Comparison of ENCODE assay signal across 15 cellular contexts in the genomic region with DNA sequence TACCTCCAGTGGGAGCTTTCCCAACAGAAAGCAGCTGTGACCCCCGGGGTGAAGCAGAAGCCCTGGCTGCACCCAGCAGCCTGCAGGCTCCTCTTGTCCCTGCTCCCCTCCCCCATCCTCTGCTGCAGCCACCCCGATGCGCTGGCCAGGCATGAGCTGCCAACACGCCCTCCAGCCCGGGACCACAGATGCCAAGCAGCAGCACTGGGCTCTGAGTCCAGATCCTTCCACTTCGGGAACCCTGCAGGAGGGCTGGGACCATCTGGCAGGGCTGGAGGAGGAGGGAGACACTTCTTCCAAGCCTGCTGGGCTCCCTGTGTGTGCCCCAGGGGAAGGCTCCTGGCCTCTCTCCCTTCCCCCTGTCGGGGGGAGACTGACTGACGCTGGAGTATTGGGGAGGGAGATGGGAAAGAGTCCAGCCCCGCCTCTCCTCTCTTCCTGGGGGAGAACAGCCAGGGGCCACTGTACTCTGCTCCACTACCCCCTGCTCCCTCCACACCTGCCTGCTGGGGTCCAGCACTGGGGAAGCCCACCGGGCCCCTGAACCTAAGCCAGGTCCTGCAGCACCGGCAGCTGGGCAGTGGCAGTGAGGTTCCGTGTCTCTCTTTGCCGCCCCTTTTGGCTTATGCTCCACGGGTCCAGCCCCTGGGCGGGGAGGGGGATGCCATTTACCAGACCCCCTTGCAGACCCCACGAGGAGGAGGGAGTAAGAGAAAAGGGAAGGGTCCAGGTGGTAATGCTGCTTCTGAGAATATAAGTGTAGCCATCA. TPM values are rescaled to one million over a fixed set of nuclear protein-coding genes. Genes with fewer than 3 reads are reported as not detected.
DNase-seq lines count a peak whose midpoint lies in the region; ATAC-seq and TF ChIP-seq lines count a peak whose summit lies in the region.
"Had no signal": no experiment of that assay in that cellular context is flagged by ENCODE, and none has a peak within 500 bp of the region (broad histone marks: within the 10 kb centered on the region; RNA-seq: fewer than 3 reads in every experiment).

No MANE protein-coding gene starts in this region.

- DNase-seq in DMS 273 (lab: John Stamatoyannopoulos, UW; ENCODE audit: unreplicated experiment) (peak; percentile 93), LHCN-M2 (ENCODE audit: low read depth) (peak; percentile 14), cerebellar cortex (ENCODE audit: low spot score) (peak; percentile 83), neuronal stem cell (ENCODE audit: low spot score) (no peak), GM23248 (no peak), Peyer's patch (no peak), trophoblast cell (no peak)
- DNase-seq: activated CD4-positive, alpha-beta T cell treated with anti-CD3 and anti-CD28 coated beads for 4 hours; activated naive CD4-positive, alpha-beta T cell treated with Interleukin-2 at 50 U/mL for 16 hours; AML-193; body of pancreas; DMS153; left colon; psoas muscle had no signal

- H2BK120ac ChIP-seq in neuronal stem cell (ENCODE audit: low read depth, low read length) (no peak overlapping the region), trophoblast cell (ENCODE audit: insufficient read depth, low read length, poor library complexity) (no peak overlapping the region)

- no CpG with 5 or more reads among the region's 16 CpGs for WGBS in neuronal stem cell (ENCODE audit: extremely low coverage in 2 of 2, insufficient read length in 2 of 2, insufficient replicate concordance in 1 of 2), 2 donors
- WGBS in GM23248 (ENCODE audit: low coverage in 1 of 2, low lambda C conversion rate in 2 of 2, missing lambda C conversion rate in 2 of 2), 2 experiments = 8 to 9% methylated on average over 15 to 16 of the region's 16 CpGs
- WGBS in trophoblast cell (ENCODE audit: extremely low coverage, insufficient coverage, insufficient read length) = no CpG with 5 or more reads among the region's 16 CpGs

- H3K27ac ChIP-seq in neuronal stem cell (replicated peaks; ENCODE audit: low read length) = no peak overlapping the region
- H3K27ac ChIP-seq in GM23248 = no peak overlapping the region
- H3K27ac ChIP-seq in Peyer's patch = no peak overlapping the region
- H3K27ac ChIP-seq in trophoblast cell (ENCODE audit: low read depth, low read length) = no peak overlapping the region
- H3K27ac ChIP-seq: body of pancreas, psoas muscle had no signal

- peaks cover 0 to 3% of the 10 kb centered on the region in 2 donors for H3K36me3 ChIP-seq in neuronal stem cell (replicated peaks in 1 of 2; ENCODE audit: control insufficient read depth in 2 of 2, insufficient read depth in 2 of 2, low read length in 2 of 2)
- H3K36me3 ChIP-seq in GM23248 (ENCODE audit: low read depth) = no peaks in the 10 kb centered on the region
- no peaks in the 10 kb centered on the region for H3K36me3 ChIP-seq in Peyer's patch
- H3K36me3 ChIP-seq in trophoblast cell (ENCODE audit: control insufficient read depth in 1 of 2, insufficient read depth in 2 of 2, low read length in 2 of 2) = no peaks in the 10 kb centered on the region

- peak overlapping the region; percentile 69 for H3K23ac ChIP-seq in neuronal stem cell (ENCODE audit: low read depth, low read length, poor library complexity)
- no peak overlapping the region for H3K23ac ChIP-seq in trophoblast cell (ENCODE audit: low read length)

- no peak overlapping the region for H4K12ac ChIP-seq in trophoblast cell (ENCODE audit: low read depth, low read length)

- H4K8ac ChIP-seq in neuronal stem cell (ENCODE audit: low read depth, low read length) (no peak overlapping the region), trophoblast cell (ENCODE audit: low read depth, low read length) (no peak overlapping the region)

- TF ChIP-seq CTCF in Peyer's patch (IDR thresholded peaks at IDR 0.05) = no peak

- H2BK5ac ChIP-seq in neuronal stem cell (ENCODE audit: low read length) (peak overlapping the region; percentile 77), trophoblast cell (ENCODE audit: low read depth, low read length, poor library complexity) (no peak overlapping the region)

- no peak overlapping the region for H2BK12ac ChIP-seq in neuronal stem cell (ENCODE audit: low read length)
- no peak overlapping the region for H2BK12ac ChIP-seq in trophoblast cell (ENCODE audit: low read length)

- TF ChIP-seq POLR2A in Peyer's patch (IDR thresholded peaks at IDR 0.05) = no peak

- peak overlapping the region; percentile 57 for H3K9ac ChIP-seq in neuronal stem cell (ENCODE audit: low read depth, low read length, poor library complexity)
- H3K9ac ChIP-seq in GM23248 = no peak overlapping the region
- no peak overlapping the region for H3K9ac ChIP-seq in trophoblast cell (ENCODE audit: low read length)

- H3K9me3 ChIP-seq in neuronal stem cell (replicated peaks in 1 of 2; ENCODE audit: control insufficient read depth in 2 of 2, insufficient read depth in 1 of 2, low read depth in 1 of 2, low read length in 2 of 2) = peaks cover 0 to 5% of the 10 kb centered on the region in 2 donors
- no peaks in the 10 kb centered on the region for H3K9me3 ChIP-seq in GM23248 (ENCODE audit: low read depth)
- H3K9me3 ChIP-seq in Peyer's patch = no peaks in the 10 kb centered on the region
- H3K9me3 ChIP-seq in trophoblast cell (ENCODE audit: insufficient read depth, low read depth, low read length) = no peaks in the 10 kb centered on the region
- H3K9me3 ChIP-seq: body of pancreas, psoas muscle had no signal

- peak overlapping the region; percentile 7 for H2BK15ac ChIP-seq in neuronal stem cell (ENCODE audit: low read length)

- H3K4ac ChIP-seq in neuronal stem cell (ENCODE audit: low read length) (peak overlapping the region; percentile 59), trophoblast cell (ENCODE audit: low read depth, low read length) (no peak overlapping the region)

- no peak overlapping the region for H3K4me2 ChIP-seq in neuronal stem cell (ENCODE audit: insufficient read depth, low read length, poor library complexity, severe bottlenecking)
- H3K4me2 ChIP-seq in GM23248 (ENCODE audit: unreplicated experiment) = no peak overlapping the region
- no peak overlapping the region for H3K4me2 ChIP-seq in trophoblast cell (ENCODE audit: low read length)

- no peaks in the 10 kb centered on the region for H4K20me1 ChIP-seq in GM23248 (ENCODE audit: insufficient read depth)

- no peak overlapping the region for H2AFZ ChIP-seq in neuronal stem cell (ENCODE audit: low read length)
- H2AFZ ChIP-seq in GM23248 = no peak overlapping the region
- no peak overlapping the region for H2AFZ ChIP-seq in trophoblast cell (ENCODE audit: insufficient read depth, low read length, poor library complexity)

- H3K9me2 ChIP-seq in GM23248 (ENCODE audit: insufficient read depth) = no peaks in the 10 kb centered on the region

- H3K79me1 ChIP-seq in neuronal stem cell (ENCODE audit: low read depth, low read length) (no peaks in the 10 kb centered on the region), trophoblast cell (ENCODE audit: low read length) (no peaks in the 10 kb centered on the region)

- H3K27me3 ChIP-seq in neuronal stem cell (ENCODE audit: control insufficient read depth in 3 of 3, insufficient read depth in 3 of 3, low read depth in 1 of 3, low read length in 3 of 3) (peaks cover 0 to 9% (median 0%) of the 10 kb centered on the region in 3 experiments), GM23248 (replicated peaks; ENCODE audit: insufficient read depth) (no peaks in the 10 kb centered on the region; the same call in 1 of the 2 replicates), Peyer's patch (no peaks in the 10 kb centered on the region), trophoblast cell (ENCODE audit: insufficient read depth, low read length) (no peaks in the 10 kb centered on the region)
- H3K27me3 ChIP-seq: body of pancreas had no signal

- H3K4me3 ChIP-seq in neuronal stem cell (ENCODE audit: low read length in 2 of 2) (peak overlapping the region in 1 of 2 donors; percentile 24), GM23248 (no peak overlapping the region), Peyer's patch (no peak overlapping the region), trophoblast cell (ENCODE audit: low read depth, low read length) (no peak overlapping the region)
- H3K4me3 ChIP-seq: body of pancreas, psoas muscle had no signal

- H3K4me1 ChIP-seq in neuronal stem cell (ENCODE audit: control insufficient read depth in 2 of 2, insufficient read depth in 1 of 2, low read depth in 1 of 2, low read length in 2 of 2) = peaks cover 9% of the 10 kb centered on the region in 2 donors
- no peaks in the 10 kb centered on the region for H3K4me1 ChIP-seq in GM23248 (ENCODE audit: insufficient read depth)
- no peaks in the 10 kb centered on the region for H3K4me1 ChIP-seq in Peyer's patch
- H3K4me1 ChIP-seq in trophoblast cell (ENCODE audit: control insufficient read depth in 1 of 2, insufficient read depth in 2 of 2, low read length in 2 of 2) = no peaks in the 10 kb centered on the region
- H3K4me1 ChIP-seq: body of pancreas, psoas muscle had no signal

- no peak overlapping the region for H4K91ac ChIP-seq in neuronal stem cell (ENCODE audit: low read depth, low read length, poor library complexity)
- no peak overlapping the region for H4K91ac ChIP-seq in trophoblast cell (ENCODE audit: low read depth, low read length)

- in situ Hi-C loops in GM23248 (cut with MboI) = no loop called here

- H3K79me2 ChIP-seq in GM23248 (ENCODE audit: insufficient read depth) (no peaks in the 10 kb centered on the region), trophoblast cell (ENCODE audit: control insufficient read depth, insufficient read depth, low read length, poor library complexity) (no peaks in the 10 kb centered on the region)

- H3F3A ChIP-seq in GM23248 (ENCODE audit: insufficient read depth) = no peaks in the 10 kb centered on the region

- ATAC-seq in HG03175 (IDR thresholded peaks at IDR 0.05; ENCODE audit: unreplicated experiment) = no peak
- ATAC-seq: body of pancreas, left colon, psoas muscle had no signal

- H3K14ac ChIP-seq in neuronal stem cell (ENCODE audit: low read length) (no peak overlapping the region), trophoblast cell (ENCODE audit: low read length) (no peak overlapping the region)

- H2AK5ac ChIP-seq in neuronal stem cell (ENCODE audit: low read depth, low read length) = peak overlapping the region; percentile 88
- H2AK5ac ChIP-seq in trophoblast cell (ENCODE audit: low read length) = no peak overlapping the region

- H3K18ac ChIP-seq in neuronal stem cell (ENCODE audit: low read length) (peak overlapping the region; percentile 67), trophoblast cell (ENCODE audit: low read length) (no peak overlapping the region)

RNA-seq across cellular contexts. Expression of gene PPP2R2C, which starts 55.7 kb away (rescaled TPM):
- total RNA-seq in LHCN-M2 (2014; rRNA removed) = 0.98 and 1.3 TPM in 2 replicates
- polyA plus RNA-seq in LHCN-M2 (2012) = 2.6 TPM
- polyA plus RNA-seq in neuronal stem cell (2013, experiment 1 of 2) = 3.3 TPM
- polyA plus RNA-seq in neuronal stem cell (2013, experiment 2 of 2) = 3.1 TPM
- total RNA-seq in GM23248 (2014; rRNA removed; shearing (Covaris generic)) = not detected in 2 replicates
- not detected in 2 replicates for polyA plus RNA-seq in GM23248 (2016; fragmentation: Nextera tagmentation; extraction: Ambion mirVana)
- total RNA-seq in Peyer's patch = 1 to 10 TPM in 1 of 4 donors, under 1 TPM in 1, not detected in 2; 0.27 to 4.1 TPM
- polyA plus RNA-seq in trophoblast cell (2013) = 0.08 and 0.14 TPM in 2 replicates

Comparison
In these comparisons a context has a peak if more than half of its experiments do, and no peak if none do; other contexts are left out.
1. DNase-seq: peak in DMS 273 (single experiment), LHCN-M2 (single experiment) and cerebellar cortex (single experiment); none in neuronal stem cell (single experiment), GM23248 (single experiment), Peyer's patch (0 of 3) and trophoblast cell (0 of 2).